ENCODE assay signal across 8 cellular contexts in genomic region chr13:44259045-44260042, GRCh38.
DNase-seq lines count a peak whose midpoint lies in the region; ATAC-seq lines count a peak whose summit lies in the region.

No MANE protein-coding gene starts in this region.

- peaks cover 12 to 17% of the 10 kb centered on the region in 2 donors for H3K4me1 ChIP-seq in neuronal stem cell (ENCODE audit: control insufficient read depth in 2 of 2, insufficient read depth in 1 of 2, low read depth in 1 of 2, low read length in 2 of 2)

- no peaks in the 10 kb centered on the region for H3K79me1 ChIP-seq in neuronal stem cell (ENCODE audit: low read depth, low read length)

- H3K27ac ChIP-seq in neuronal stem cell (replicated peaks; ENCODE audit: low read length): no peak overlapping the region

- H2BK15ac ChIP-seq in neuronal stem cell (ENCODE audit: low read length): no peak overlapping the region

- no peaks in the 10 kb centered on the region for H3K36me3 ChIP-seq in neuronal stem cell (replicated peaks in 1 of 2; ENCODE audit: control insufficient read depth in 2 of 2, insufficient read depth in 2 of 2, low read length in 2 of 2)

- H3K23ac ChIP-seq in neuronal stem cell (ENCODE audit: low read depth, low read length, poor library complexity): no peak overlapping the region

- H2BK120ac ChIP-seq in neuronal stem cell (ENCODE audit: low read depth, low read length): no peak overlapping the region

- H3K4me2 ChIP-seq in neuronal stem cell (ENCODE audit: insufficient read depth, low read length, poor library complexity, severe bottlenecking): no peak overlapping the region

- peak; percentile 19 to 22 for DNase-seq in AML-193 (lab: John Stamatoyannopoulos, UW)
- DNase-seq in GM19240 (ENCODE audit: insufficient read length, low spot score): peak; percentile 35
- DNase-seq in T-helper 22 cell (ENCODE audit: low read depth): peak; percentile 60
- DNase-seq in astrocyte of the hippocampus (ENCODE audit: low read depth, low spot score): peak; percentile 51
- no peak for DNase-seq in neuronal stem cell (ENCODE audit: low spot score)
- DNase-seq in NCI-H510A (lab: John Stamatoyannopoulos, UW): no peak
- DNase-seq in ureter (ENCODE audit: low spot score): no peak

- H3K4me3 ChIP-seq in neuronal stem cell (ENCODE audit: low read length in 2 of 2): no peak overlapping the region

- H4K91ac ChIP-seq in neuronal stem cell (ENCODE audit: low read depth, low read length, poor library complexity): no peak overlapping the region

- no peak overlapping the region for H2AK5ac ChIP-seq in neuronal stem cell (ENCODE audit: low read depth, low read length)

- no peak overlapping the region for H3K14ac ChIP-seq in neuronal stem cell (ENCODE audit: low read length)

- no peak overlapping the region for H4K8ac ChIP-seq in neuronal stem cell (ENCODE audit: low read depth, low read length)

- H3K18ac ChIP-seq in neuronal stem cell (ENCODE audit: low read length): no peak overlapping the region

- H3K9ac ChIP-seq in neuronal stem cell (ENCODE audit: low read depth, low read length, poor library complexity): no peak overlapping the region

- H3K9me3 ChIP-seq in neuronal stem cell (replicated peaks in 1 of 2; ENCODE audit: control insufficient read depth in 2 of 2, insufficient read depth in 1 of 2, low read depth in 1 of 2, low read length in 2 of 2): peaks cover 0 to 1% of the 10 kb centered on the region in 2 donors

- no CpG with 5 or more reads among the region's 12 CpGs for WGBS in neuronal stem cell (ENCODE audit: extremely low coverage in 2 of 2, insufficient read length in 2 of 2, insufficient replicate concordance in 1 of 2), 2 donors

- no peak overlapping the region for H2BK12ac ChIP-seq in neuronal stem cell (ENCODE audit: low read length)

- no peaks in the 10 kb centered on the region for H3K27me3 ChIP-seq in neuronal stem cell (ENCODE audit: control insufficient read depth in 3 of 3, insufficient read depth in 3 of 3, low read depth in 1 of 3, low read length in 3 of 3)

- H2BK5ac ChIP-seq in neuronal stem cell (ENCODE audit: low read length): no peak overlapping the region

- H3K4ac ChIP-seq in neuronal stem cell (ENCODE audit: low read length): no peak overlapping the region

- H2AFZ ChIP-seq in neuronal stem cell (ENCODE audit: low read length): peak overlapping the region; percentile 18

- ATAC-seq in HG03432 (IDR thresholded peaks at IDR 0.05; ENCODE audit: unreplicated experiment): peak; percentile 83

Comparison
In these comparisons a context has a peak if more than half of its experiments do, and no peak if none do; other contexts are left out.
1. DNase-seq: peak in AML-193 (2 of 2), GM19240 (single experiment), T-helper 22 cell (single experiment) and astrocyte of the hippocampus (single experiment); none in neuronal stem cell (single experiment), NCI-H510A (single experiment) and ureter (single experiment).